In genomic region chr6:128515550-128516513, GRCh38 we compare ENCODE assay signal across 12 cellular contexts. TPM values are rescaled to one million over a fixed set of nuclear protein-coding genes. Genes with fewer than 3 reads are reported as not detected.
A peak's percentile ranks its signal among the peaks of the same experiment; 100 is the strongest.
DNase-seq lines count a peak whose midpoint lies in the region; FAIRE-seq and TF ChIP-seq lines count a peak whose summit lies in the region.
"Had no signal": no experiment of that assay in that cellular context is flagged by ENCODE, and none has a peak within 500 bp of the region (broad histone marks: within the 10 kb centered on the region; RNA-seq: fewer than 3 reads in every experiment).

No MANE protein-coding gene starts in this region.

- no peak for TF ChIP-seq CTCF in PC-9 (conservative IDR thresholded peaks at IDR 0.05)
- TF ChIP-seq CTCF in endothelial cell (IDR thresholded peaks at IDR 0.05; ENCODE audit: unreplicated experiment), result no peak
- TF ChIP-seq CTCF in nephron progenitor cell (IDR thresholded peaks at IDR 0.05), result no peak
- no peak for TF ChIP-seq CTCF in ovary (IDR thresholded peaks at IDR 0.05)

- H3K27ac ChIP-seq in PC-9 (no peak overlapping the region), ovary (no peak overlapping the region)
- H3K27ac ChIP-seq: C4-2B had no signal

- no peak overlapping the region for H2AFZ ChIP-seq in PC-9

- H3K4me1 Mint-ChIP-seq in endothelial cell (ENCODE audit: unreplicated experiment), result peaks cover 34% of the 10 kb centered on the region
- peaks cover 42% of the 10 kb centered on the region for H3K4me1 Mint-ChIP-seq in nephron progenitor cell

- FAIRE-seq in frontal cortex (lab: Jason Lieb, UNC), result no peak
- FAIRE-seq: urothelium cell line had no signal

- DNase-seq in AG20443 (ENCODE audit: low spot score) (peak; percentile 18), PC-9 (no peak), endothelial cell (ENCODE audit: low spot score) (no peak), nephron progenitor cell (no peak), MV-4-11 (lab: John Stamatoyannopoulos, UW) (no peak), UCSD-AML1 (lab: John Stamatoyannopoulos, UW; ENCODE audit: unreplicated experiment) (no peak), ovary (no peak), frontal cortex (ENCODE audit: low spot score in 2 of 2) (no peak)
- DNase-seq: activated CD4-positive, alpha-beta T cell treated with anti-CD3 and anti-CD28 coated beads, Interleukin-2, amount 50 U/mL, for 1 hour; activated naive CD8-positive, alpha-beta T cell treated with anti-CD3 and anti-CD28 coated beads, Interleukin-2, amount 10 ng/mL, durations not matched to agents 7 days and 5 days had no signal

- H3K27ac Mint-ChIP-seq in endothelial cell (ENCODE audit: unreplicated experiment) (no peak overlapping the region), nephron progenitor cell (peak overlapping the region; percentile 50)
- H3K27ac Mint-ChIP-seq: activated naive CD8-positive, alpha-beta T cell treated with anti-CD3 and anti-CD28 coated beads, Interleukin-2, amount 10 ng/mL, durations not matched to agents 7 days and 5 days had no signal

- H3K36me3 Mint-ChIP-seq in endothelial cell (ENCODE audit: low read depth, unreplicated experiment), result no peaks in the 10 kb centered on the region
- H3K36me3 Mint-ChIP-seq in nephron progenitor cell (ENCODE audit: low read depth), result no peaks in the 10 kb centered on the region
- H3K36me3 Mint-ChIP-seq: activated naive CD8-positive, alpha-beta T cell treated with anti-CD3 and anti-CD28 coated beads, Interleukin-2, amount 10 ng/mL, durations not matched to agents 7 days and 5 days had no signal

- peaks cover 59% of the 10 kb centered on the region for H3K4me1 ChIP-seq in PC-9 (replicated peaks; ENCODE audit: insufficient read depth)
- peaks cover 6% of the 10 kb centered on the region for H3K4me1 ChIP-seq in ovary (ENCODE audit: insufficient read depth)

- POLR2A ChIA-PET in PC-9 (lab: Charles Lee; ENCODE audit: unreplicated experiment), result interaction anchor here (0.8 kb wide), 1 partner anchor 54 kb away, joined by 9 read pairs; no protein-coding TSS in a partner anchor

- CTCF ChIA-PET in PC-9 (lab: Charles Lee), result interaction anchor here (0.7 to 1.3 kb wide), 3 partner anchors 215 to 660 kb away, joined by 3 read pairs; no protein-coding TSS in a partner anchor

- 49 to 61% (median 54%) methylated on average over 6 of the region's 6 CpGs for WGBS in ovary, 3 donors

- peaks cover 16% of the 10 kb centered on the region; the same call in 1 of the 2 replicates for H4K20me1 ChIP-seq in PC-9 (ENCODE audit: insufficient read depth)

- H3K4me3 ChIP-seq in PC-9, result no peak overlapping the region
- no peak overlapping the region for H3K4me3 ChIP-seq in ovary

- H3K9me2 ChIP-seq in PC-9 (ENCODE audit: insufficient read depth), result no peaks in the 10 kb centered on the region

- intact Hi-C loops in PC-9 (cut with micrococcal nuclease; ENCODE audit: unreplicated experiment) (loop anchor here (5.0 kb wide), 2 partner anchors 544 to 1061 kb away; no protein-coding TSS in a partner anchor), ovary (cut with DNase I) (no loop called here)

- H3K9me3 ChIP-seq in PC-9 (ENCODE audit: insufficient read depth, low read depth) (peaks cover 9% of the 10 kb centered on the region), ovary (no peaks in the 10 kb centered on the region)

- TF ChIP-seq POLR2A in ovary (IDR thresholded peaks at IDR 0.05), result no peak

- no peak for TF ChIP-seq EP300 in ovary (IDR thresholded peaks at IDR 0.05)

- H3F3A ChIP-seq in PC-9 (ENCODE audit: insufficient read depth, low read depth), result peaks cover 18% of the 10 kb centered on the region; the same call in 1 of the 2 replicates

- H3K9me3 Mint-ChIP-seq in endothelial cell (ENCODE audit: unreplicated experiment) (no peaks in the 10 kb centered on the region), nephron progenitor cell (no peaks in the 10 kb centered on the region)
- H3K9me3 Mint-ChIP-seq: activated naive CD8-positive, alpha-beta T cell treated with anti-CD3 and anti-CD28 coated beads, Interleukin-2, amount 10 ng/mL, durations not matched to agents 7 days and 5 days had no signal

- H3K36me3 ChIP-seq in PC-9 (ENCODE audit: low read depth), result no peaks in the 10 kb centered on the region; the same call in 1 of the 2 replicates
- no peaks in the 10 kb centered on the region for H3K36me3 ChIP-seq in ovary

- peak overlapping the region; percentile 92 for H3K4me2 ChIP-seq in PC-9

- peak overlapping the region; percentile 58 for H3K4me3 Mint-ChIP-seq in endothelial cell (ENCODE audit: unreplicated experiment)
- H3K4me3 Mint-ChIP-seq in nephron progenitor cell, result peak overlapping the region; percentile 39
- H3K4me3 Mint-ChIP-seq: activated naive CD8-positive, alpha-beta T cell treated with anti-CD3 and anti-CD28 coated beads, Interleukin-2, amount 10 ng/mL, durations not matched to agents 7 days and 5 days had no signal

- BruUV-seq in PC-9 (replicated peaks; lab: Mats Ljungman, UMichigan), result no TSS peak

- H3K27me3 Mint-ChIP-seq in endothelial cell (ENCODE audit: unreplicated experiment) (peaks cover 12% of the 10 kb centered on the region), nephron progenitor cell (ENCODE audit: low read depth, poor library complexity) (no peaks in the 10 kb centered on the region)

- no peaks in the 10 kb centered on the region for H3K27me3 ChIP-seq in PC-9 (ENCODE audit: insufficient read depth, low read depth)
- H3K27me3 ChIP-seq in ovary, result no peaks in the 10 kb centered on the region

- H3K79me2 ChIP-seq in PC-9 (ENCODE audit: low read depth), result peaks cover 93% of the 10 kb centered on the region

RNA-seq across cellular contexts. Expression of gene PTPRK, which starts 4.6 kb away (rescaled TPM):
- total RNA-seq in PC-9 (2021) (82.5 and 89.3 TPM in 2 replicates), endothelial cell (ENCODE audit: unreplicated experiment) (47.3 TPM), ovary (10 to 100 TPM; 39.9 to 50.7 (median 45.7) TPM), frontal cortex (179 TPM)
- polyA plus RNA-seq in ovary, result 10 to 100 TPM; 24.0 to 31.1 TPM
